In genomic region chr3:15050405-15051092, GRCh38 we compare ENCODE assay signal across 10 cellular contexts. TPM values are rescaled to one million over a fixed set of nuclear protein-coding genes. Genes with fewer than 3 reads are reported as not detected.
A peak's percentile ranks its signal among the peaks of the same experiment; 100 is the strongest.
DNase-seq lines count a peak whose midpoint lies in the region; ATAC-seq, FAIRE-seq and TF ChIP-seq lines count a peak whose summit lies in the region.
"Had no signal": no experiment of that assay in that cellular context is flagged by ENCODE, and none has a peak within 500 bp of the region (broad histone marks: within the 10 kb centered on the region; RNA-seq: fewer than 3 reads in every experiment).

No MANE protein-coding gene starts in this region.

- TSS peak; percentile 8 for BruUV-seq in K562 (replicated peaks; lab: Mats Ljungman, UMichigan)

- POLR2A ChIA-PET in K562 (lab: Yijun Ruan, JAX), result interaction anchor here (1.2 to 3.5 kb wide), 3 partner anchors 10 to 124 kb away, joined by 4 to 35 read pairs (median 4); partner anchors contain the start of gene MRPS25

- no peak for FAIRE-seq in K562 (lab: Jason Lieb, UNC)

- no peaks in the 10 kb centered on the region for H3K9me3 ChIP-seq in K562 (replicated peaks; ENCODE audit: control insufficient read depth, insufficient read depth, low read depth, low read length)

- peaks cover 72% of the 10 kb centered on the region for H3K79me2 ChIP-seq in K562 (ENCODE audit: control insufficient read depth, insufficient read depth, low read length)

- no peak overlapping the region for H2AFZ ChIP-seq in K562 (ENCODE audit: low read depth, low read length)

- TF ChIP-seq POLR2A in K562 (conservative IDR thresholded peaks at IDR 0.05), result no peak

- no peak overlapping the region for H3K4me2 ChIP-seq in K562 (ENCODE audit: insufficient read depth, low read length)

- H3K36me3 ChIP-seq in K562 (ENCODE audit: control insufficient read depth, insufficient read depth, low read length), result peaks cover 98% of the 10 kb centered on the region

- in situ Hi-C loops in K562 (cut with MboI), result no loop called here

- no peak overlapping the region for H3K4me3 ChIP-seq in K562

- intact Hi-C loops in K562 (cut with micrococcal nuclease), result loop anchor here (5.0 kb wide), 1 partner anchor 123 kb away; no protein-coding TSS in a partner anchor

- no peak for TF ChIP-seq CTCF in K562 (IDR thresholded peaks at IDR 0.05 in 2 of 3, conservative IDR thresholded peaks at IDR 0.05 in 1 of 3; ENCODE audit: insufficient read depth in 2 of 3, low read depth in 1 of 3, low read length in 3 of 3)

- H3K9ac ChIP-seq in K562 (ENCODE audit: insufficient read depth in 1 of 2, low read depth in 2 of 2, low read length in 2 of 2), result no peak overlapping the region

- DNase-seq in K562 (ENCODE audit: extremely low read depth in 1 of 4, low spot score in 3 of 4) (no peak), NCI-H526 (lab: John Stamatoyannopoulos, UW) (no peak), SW480 (ENCODE audit: low spot score) (no peak), middle frontal gyrus (ENCODE audit: extremely low spot score, low spot score) (no peak), islet precursor cell (no peak)
- DNase-seq: GDM1, NCI-H1436 treated with DMSO at 0.1 percent for 48 hours had no signal

- peaks cover 38% of the 10 kb centered on the region for H4K20me1 ChIP-seq in K562 (replicated peaks; ENCODE audit: control insufficient read depth, insufficient read depth, low read length)

- TF ChIP-seq RAD21 in K562 (CRISPR knock-in tag; conservative IDR thresholded peaks at IDR 0.05 in 1 of 2, IDR thresholded peaks at IDR 0.05 in 1 of 2), result no peak

- ATAC-seq in GM18502 (IDR thresholded peaks at IDR 0.05; ENCODE audit: poor library complexity, unreplicated experiment), result peak; percentile 77
- ATAC-seq in GM21367 (IDR thresholded peaks at IDR 0.05; ENCODE audit: unreplicated experiment), result peak; percentile 81
- peak; percentile 85 for ATAC-seq in HG03175 (IDR thresholded peaks at IDR 0.05; ENCODE audit: unreplicated experiment)
- ATAC-seq in K562, result no peak

- CTCF ChIA-PET in K562 (lab: Yijun Ruan, JAX; ENCODE audit: low intra/inter-chr PET ratio), result interaction anchor here (0.7 kb wide), 1 partner anchor 149 kb away, joined by 3 read pairs; no protein-coding TSS in a partner anchor

- no peaks in the 10 kb centered on the region for H3K27me3 ChIP-seq in K562 (ENCODE audit: control insufficient read depth in 2 of 2, insufficient read depth in 2 of 2, low read length in 2 of 2)

- peaks cover 15% of the 10 kb centered on the region for H3K9me1 ChIP-seq in K562 (ENCODE audit: control insufficient read depth, insufficient read depth, low read length)

- no peak for TF ChIP-seq EP300 in K562 (IDR thresholded peaks at IDR 0.05; ENCODE audit: low read length)

- H3K27ac ChIP-seq in K562 (ENCODE audit: extremely low read depth, low read depth, low read length), result no peak overlapping the region; the same call in 2 of the 3 replicates

- H3K4me1 ChIP-seq in K562 (replicated peaks in 1 of 2; ENCODE audit: control insufficient read depth in 2 of 2, insufficient read depth in 2 of 2, low read length in 2 of 2), result peaks cover 29 to 43% of the 10 kb centered on the region in 2 experiments

- WGBS in K562 (ENCODE audit: insufficient coverage, low coverage, missing lambda C conversion rate), result 88% methylated on average over 3 of the region's 3 CpGs

TF ChIP-seq in K562, 482 proteins besides CTCF, POLR2A, EP300 and RAD21:
- TF ChIP-seq ATF3 (IDR thresholded peaks at IDR 0.05) (0 out of 2 replicates have a peak, but pooled peaks have one; percentile 10), ATF3 (CRISPR knock-in tag; conservative IDR thresholded peaks at IDR 0.05) (no peak), ELF2 (CRISPR knock-in tag; IDR thresholded peaks at IDR 0.05) (no peak)

RNA-seq across cellular contexts. Expression of gene MRPS25, which starts 14.6 kb away (rescaled TPM):
- total RNA-seq in K562 (2011; cell fraction: chromatin; rRNA removed; ENCODE audit: low replicate concordance), result 136 and 184 TPM in 2 replicates
- 111 and 116 TPM in 2 replicates for total RNA-seq in K562 (2011; cell fraction: nucleolus; rRNA removed)
- total RNA-seq in K562 (2011; cell fraction: nucleoplasm; rRNA removed), result 128 and 170 TPM in 2 replicates
- 78.2 and 98.6 TPM in 2 replicates for total RNA-seq in K562 (2014; rRNA removed)
- total RNA-seq in K562 (2014; rRNA removed; fragmentation: Illumina TruSeq; extraction: Trizol), result 75.1 and 77.8 TPM in 2 replicates
- 75.2 and 90.2 TPM in 2 replicates for total RNA-seq in K562 (2015; rRNA removed; fragmentation: Illumina TruSeq; extraction: Trizol)
- 129 and 132 TPM in 2 replicates for total RNA-seq in K562 (2021)
- polyA plus RNA-seq in K562 (2011; rRNA removed), result 72.6 and 105 TPM in 2 replicates
- 49.2 and 74.6 TPM in 2 replicates for polyA plus RNA-seq in K562 (2011; cell fraction: cytosol; rRNA removed)
- 124 and 217 TPM in 2 replicates for polyA plus RNA-seq in K562 (2011; cell fraction: nucleus; rRNA removed)
- 78.2 and 99.3 TPM in 2 replicates for polyA plus RNA-seq in K562 (2012)
- 86.8 and 110 TPM in 2 replicates for polyA plus RNA-seq in K562 (2014; fragmentation: Illumina TruSeq; extraction: Trizol)
- polyA plus RNA-seq in K562 (2014; fragmentation: Nextera tagmentation; extraction: Ambion mirVana), result 10 to 100 TPM; 34.3 to 65.1 TPM
- polyA plus RNA-seq in K562 (2014; rRNA removed), result 125 and 144 TPM in 2 replicates
- 43.5 and 47.9 TPM in 2 replicates for polyA minus RNA-seq in K562 (2011; rRNA and poly(A)+ RNA removed)
- polyA minus RNA-seq in K562 (2011; cell fraction: cytosol; rRNA and poly(A)+ RNA removed), result 30.4 and 48.6 TPM in 2 replicates
- 77.3 and 89.3 TPM in 2 replicates for polyA minus RNA-seq in K562 (2011; cell fraction: nucleus; rRNA and poly(A)+ RNA removed)

RNA-seq across cellular contexts. Expression of gene RBSN, which starts 48.4 kb away (rescaled TPM):
- total RNA-seq in K562 (2011; cell fraction: chromatin; rRNA removed; ENCODE audit: low replicate concordance), result 60.6 and 86.6 TPM in 2 replicates
- 27.2 and 28.7 TPM in 2 replicates for total RNA-seq in K562 (2011; cell fraction: nucleolus; rRNA removed)
- total RNA-seq in K562 (2011; cell fraction: nucleoplasm; rRNA removed), result 44.5 and 45.6 TPM in 2 replicates
- 14.1 and 21.1 TPM in 2 replicates for total RNA-seq in K562 (2014; rRNA removed)
- total RNA-seq in K562 (2014; rRNA removed; fragmentation: Illumina TruSeq; extraction: Trizol), result 18.3 and 20.8 TPM in 2 replicates
- 17.5 and 19.0 TPM in 2 replicates for total RNA-seq in K562 (2015; rRNA removed; fragmentation: Illumina TruSeq; extraction: Trizol)
- 18.7 and 19.6 TPM in 2 replicates for total RNA-seq in K562 (2021)
- polyA plus RNA-seq in K562 (2011; rRNA removed), result 15.7 and 16.8 TPM in 2 replicates
- polyA plus RNA-seq in K562 (2011; cell fraction: cytosol; rRNA removed), result 8.2 and 10.9 TPM in 2 replicates
- 18.9 and 27.5 TPM in 2 replicates for polyA plus RNA-seq in K562 (2011; cell fraction: nucleus; rRNA removed)
- polyA plus RNA-seq in K562 (2012), result 11.2 and 15.3 TPM in 2 replicates
- polyA plus RNA-seq in K562 (2014; fragmentation: Illumina TruSeq; extraction: Trizol), result 13.9 and 15.0 TPM in 2 replicates
- 1 to 10 TPM; 2.9 to 4.2 TPM for polyA plus RNA-seq in K562 (2014; fragmentation: Nextera tagmentation; extraction: Ambion mirVana)
- 12.1 and 12.8 TPM in 2 replicates for polyA plus RNA-seq in K562 (2014; rRNA removed)
- polyA minus RNA-seq in K562 (2011; rRNA and poly(A)+ RNA removed), result 28.4 and 33.3 TPM in 2 replicates
- polyA minus RNA-seq in K562 (2011; cell fraction: cytosol; rRNA and poly(A)+ RNA removed), result 13.7 and 14.6 TPM in 2 replicates
- 11.4 and 19.7 TPM in 2 replicates for polyA minus RNA-seq in K562 (2011; cell fraction: nucleus; rRNA and poly(A)+ RNA removed)
